ENCODE assay signal across 1 cellular context in the genomic region with DNA sequence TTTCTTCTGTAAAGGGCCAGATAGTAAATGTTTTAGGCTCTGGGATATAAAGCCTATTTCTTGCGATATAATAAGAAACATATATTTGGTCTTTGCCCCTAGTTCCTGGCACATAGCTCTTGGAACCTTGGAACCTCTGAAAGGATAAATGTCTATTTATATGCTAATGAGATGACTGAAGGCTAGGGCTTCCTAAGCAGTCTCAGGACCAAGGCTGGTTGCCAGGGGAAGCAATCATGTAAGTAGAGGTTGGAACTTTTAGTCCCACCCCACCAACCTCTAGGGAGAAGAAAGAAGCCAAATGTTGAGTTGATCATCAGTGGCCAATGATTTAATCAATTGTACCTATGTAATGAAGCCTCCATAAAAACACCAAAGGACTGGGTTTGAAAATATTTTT.
TF ChIP-seq lines count a peak whose summit lies in the region.

No MANE protein-coding gene starts in this region.

TF ChIP-seq in GM23338, 12 proteins besides CTCF, POLR2A, EP300 and RAD21 (continued from another document):
- TF ChIP-seq POLR2AphosphoS5 (IDR thresholded peaks at IDR 0.05; ENCODE audit: low read depth) (no peak), NANOG (IDR thresholded peaks at IDR 0.05; ENCODE audit: borderline replicate concordance) (no peak), CREB1 (CRISPR knock-in tag; IDR thresholded peaks at IDR 0.05; ENCODE audit: low read depth) (no peak), EZH2phosphoT487 (IDR thresholded peaks at IDR 0.05; ENCODE audit: unreplicated experiment) (no peak), ZNF331 (CRISPR knock-in tag; IDR thresholded peaks at IDR 0.05; ENCODE audit: low read depth) (no peak)
- TF ChIP-seq, protein P1, sequence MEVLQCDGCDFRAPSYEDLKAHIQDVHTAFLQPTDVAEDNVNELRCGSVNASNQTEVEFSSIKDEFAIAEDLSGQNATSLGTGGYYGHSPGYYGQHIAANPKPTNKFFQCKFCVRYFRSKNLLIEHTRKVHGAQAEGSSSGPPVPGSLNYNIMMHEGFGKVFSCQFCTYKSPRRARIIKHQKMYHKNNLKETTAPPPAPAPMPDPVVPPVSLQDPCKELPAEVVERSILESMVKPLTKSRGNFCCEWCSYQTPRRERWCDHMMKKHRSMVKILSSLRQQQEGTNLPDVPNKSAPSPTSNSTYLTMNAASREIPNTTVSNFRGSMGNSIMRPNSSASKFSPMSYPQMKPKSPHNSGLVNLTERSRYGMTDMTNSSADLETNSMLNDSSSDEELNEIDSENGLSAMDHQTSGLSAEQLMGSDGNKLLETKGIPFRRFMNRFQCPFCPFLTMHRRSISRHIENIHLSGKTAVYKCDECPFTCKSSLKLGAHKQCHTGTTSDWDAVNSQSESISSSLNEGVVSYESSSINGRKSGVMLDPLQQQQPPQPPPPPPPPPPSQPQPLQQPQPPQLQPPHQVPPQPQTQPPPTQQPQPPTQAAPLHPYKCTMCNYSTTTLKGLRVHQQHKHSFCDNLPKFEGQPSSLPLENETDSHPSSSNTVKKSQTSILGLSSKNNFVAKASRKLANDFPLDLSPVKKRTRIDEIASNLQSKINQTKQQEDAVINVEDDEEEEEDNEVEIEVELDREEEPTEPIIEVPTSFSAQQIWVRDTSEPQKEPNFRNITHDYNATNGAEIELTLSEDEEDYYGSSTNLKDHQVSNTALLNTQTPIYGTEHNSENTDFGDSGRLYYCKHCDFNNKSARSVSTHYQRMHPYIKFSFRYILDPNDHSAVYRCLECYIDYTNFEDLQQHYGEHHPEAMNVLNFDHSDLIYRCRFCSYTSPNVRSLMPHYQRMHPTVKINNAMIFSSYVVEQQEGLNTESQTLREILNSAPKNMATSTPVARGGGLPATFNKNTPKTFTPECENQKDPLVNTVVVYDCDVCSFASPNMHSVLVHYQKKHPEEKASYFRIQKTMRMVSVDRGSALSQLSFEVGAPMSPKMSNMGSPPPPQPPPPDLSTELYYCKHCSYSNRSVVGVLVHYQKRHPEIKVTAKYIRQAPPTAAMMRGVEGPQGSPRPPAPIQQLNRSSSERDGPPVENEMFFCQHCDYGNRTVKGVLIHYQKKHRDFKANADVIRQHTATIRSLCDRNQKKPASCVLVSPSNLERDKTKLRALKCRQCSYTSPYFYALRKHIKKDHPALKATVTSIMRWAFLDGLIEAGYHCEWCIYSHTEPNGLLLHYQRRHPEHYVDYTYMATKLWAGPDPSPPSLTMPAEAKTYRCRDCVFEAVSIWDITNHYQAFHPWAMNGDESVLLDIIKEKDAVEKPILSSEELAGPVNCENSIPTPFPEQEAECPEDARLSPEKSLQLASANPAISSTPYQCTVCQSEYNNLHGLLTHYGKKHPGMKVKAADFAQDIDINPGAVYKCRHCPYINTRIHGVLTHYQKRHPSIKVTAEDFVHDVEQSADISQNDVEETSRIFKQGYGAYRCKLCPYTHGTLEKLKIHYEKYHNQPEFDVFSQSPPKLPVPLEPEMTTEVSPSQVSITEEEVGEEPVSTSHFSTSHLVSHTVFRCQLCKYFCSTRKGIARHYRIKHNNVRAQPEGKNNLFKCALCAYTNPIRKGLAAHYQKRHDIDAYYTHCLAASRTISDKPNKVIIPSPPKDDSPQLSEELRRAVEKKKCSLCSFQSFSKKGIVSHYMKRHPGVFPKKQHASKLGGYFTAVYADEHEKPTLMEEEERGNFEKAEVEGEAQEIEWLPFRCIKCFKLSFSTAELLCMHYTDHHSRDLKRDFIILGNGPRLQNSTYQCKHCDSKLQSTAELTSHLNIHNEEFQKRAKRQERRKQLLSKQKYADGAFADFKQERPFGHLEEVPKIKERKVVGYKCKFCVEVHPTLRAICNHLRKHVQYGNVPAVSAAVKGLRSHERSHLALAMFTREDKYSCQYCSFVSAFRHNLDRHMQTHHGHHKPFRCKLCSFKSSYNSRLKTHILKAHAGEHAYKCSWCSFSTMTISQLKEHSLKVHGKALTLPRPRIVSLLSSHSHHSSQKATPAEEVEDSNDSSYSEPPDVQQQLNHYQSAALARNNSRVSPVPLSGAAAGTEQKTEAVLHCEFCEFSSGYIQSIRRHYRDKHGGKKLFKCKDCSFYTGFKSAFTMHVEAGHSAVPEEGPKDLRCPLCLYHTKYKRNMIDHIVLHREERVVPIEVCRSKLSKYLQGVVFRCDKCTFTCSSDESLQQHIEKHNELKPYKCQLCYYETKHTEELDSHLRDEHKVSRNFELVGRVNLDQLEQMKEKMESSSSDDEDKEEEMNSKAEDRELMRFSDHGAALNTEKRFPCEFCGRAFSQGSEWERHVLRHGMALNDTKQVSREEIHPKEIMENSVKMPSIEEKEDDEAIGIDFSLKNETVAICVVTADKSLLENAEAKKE (CRISPR knock-in tag; IDR thresholded peaks at IDR 0.05), result no peak
